Comparison of ENCODE assay signal across 21 cellular contexts in the genomic region with DNA sequence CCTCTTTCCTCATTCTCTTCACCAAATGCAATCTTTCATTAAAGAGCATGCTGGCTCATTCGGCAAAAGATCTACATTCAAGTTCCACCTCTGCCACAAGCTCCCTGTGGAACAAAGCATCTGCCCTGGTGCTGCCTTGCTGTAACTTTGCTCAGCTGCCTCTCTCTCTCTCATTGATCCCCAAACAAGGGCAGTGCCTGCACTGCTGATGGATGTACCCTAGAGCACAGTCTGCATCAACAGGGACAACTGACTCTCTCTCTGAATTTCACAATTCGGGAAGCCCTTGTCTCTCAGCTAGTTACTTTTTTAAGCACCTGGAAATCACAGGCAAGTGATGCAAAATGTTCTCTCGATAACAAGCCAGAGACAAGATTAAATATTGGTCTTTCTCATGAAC.
"Had no signal": no experiment of that assay in that cellular context is flagged by ENCODE, and none has a peak within 500 bp of the region (broad histone marks: within the 10 kb centered on the region; RNA-seq: fewer than 3 reads in every experiment).

No MANE protein-coding gene starts in this region.

- DNase-seq: cortex of kidney; effector memory CD4-positive, alpha-beta T cell; glutamatergic neuron; kidney; left cardiac atrium; mesendoderm; naive thymus-derived CD8-positive, alpha-beta T cell; nucleus accumbens; ovary; right cardiac atrium; stimulated activated CD4-positive, alpha-beta T cell treated with anti-CD3 and anti-CD28 coated beads, Interleukin-4, amount 100 ng/mL, for 1 hour; stimulated activated CD8-positive, alpha-beta memory T cell treated with anti-CD3 and anti-CD28 coated beads, Interleukin-4, amount 100 ng/mL, for 48 hours; stimulated activated naive CD8-positive, alpha-beta T cell treated with anti-CD3 and anti-CD28 coated beads, Interleukin-15, Interleukin-2, amounts not matched to agents 100 U/mL and 50 U/mL, for 24 hours; tibial artery; upper lobe of left lung had no signal

- H3K4me1 ChIP-seq: upper lobe of left lung had no signal

- ATAC-seq: gastroesophageal sphincter; left cardiac atrium; naive thymus-derived CD8-positive, alpha-beta T cell; right cardiac atrium; stimulated activated effector memory CD8-positive, alpha-beta T cell treated with anti-CD3 and anti-CD28 coated beads, Interleukin-12 subunit alpha, Interleukin-12 subunit beta, amount 100 ng/mL, for 72 hours; stimulated activated naive CD8-positive, alpha-beta T cell treated with anti-CD3 and anti-CD28 coated beads, Interleukin-15, Interleukin-2, amounts not matched to agents 100 U/mL and 50 U/mL, for 24 hours had no signal

- H3K9me3 ChIP-seq: esophagus muscularis mucosa, gastroesophageal sphincter, ovary, tibial artery, upper lobe of left lung had no signal

- H3K4me3 Mint-ChIP-seq: central memory CD8-positive, alpha-beta T cell; naive thymus-derived CD8-positive, alpha-beta T cell; neural crest cell; stimulated activated effector memory CD8-positive, alpha-beta T cell treated with anti-CD3 and anti-CD28 coated beads, Interleukin-12 subunit alpha, Interleukin-12 subunit beta, amount 100 ng/mL, for 72 hours had no signal

- H3K27ac Mint-ChIP-seq: naive thymus-derived CD8-positive, alpha-beta T cell; stimulated activated effector memory CD8-positive, alpha-beta T cell treated with anti-CD3 and anti-CD28 coated beads, Interleukin-12 subunit alpha, Interleukin-12 subunit beta, amount 100 ng/mL, for 72 hours had no signal

- H3K36me3 Mint-ChIP-seq: naive thymus-derived CD8-positive, alpha-beta T cell; stimulated activated effector memory CD8-positive, alpha-beta T cell treated with anti-CD3 and anti-CD28 coated beads, Interleukin-12 subunit alpha, Interleukin-12 subunit beta, amount 100 ng/mL, for 72 hours had no signal

- H3K36me3 ChIP-seq: esophagus muscularis mucosa, gastroesophageal sphincter, ovary, tibial artery, upper lobe of left lung had no signal

- H3K27me3 Mint-ChIP-seq: central memory CD8-positive, alpha-beta T cell had no signal

- H3K27me3 ChIP-seq: esophagus muscularis mucosa, gastroesophageal sphincter, ovary, tibial artery, upper lobe of left lung had no signal

- H3K4me1 Mint-ChIP-seq: central memory CD8-positive, alpha-beta T cell; naive thymus-derived CD8-positive, alpha-beta T cell; neural crest cell; stimulated activated effector memory CD8-positive, alpha-beta T cell treated with anti-CD3 and anti-CD28 coated beads, Interleukin-12 subunit alpha, Interleukin-12 subunit beta, amount 100 ng/mL, for 72 hours had no signal

- H3K9me3 Mint-ChIP-seq: central memory CD8-positive, alpha-beta T cell; neural crest cell had no signal

- H3K4me3 ChIP-seq: esophagus muscularis mucosa, gastroesophageal sphincter, ovary, tibial artery, upper lobe of left lung had no signal

- H3K27ac ChIP-seq: epithelial cell of prostate, esophagus muscularis mucosa, gastroesophageal sphincter, ovary, tibial artery, upper lobe of left lung had no signal
